20 cellular contexts compared by ENCODE assay signal in genomic region chr10:96753956-96754355, GRCh38. TPM values are rescaled to one million over a fixed set of nuclear protein-coding genes. Genes with fewer than 3 reads are reported as not detected.
DNase-seq lines count a peak whose midpoint lies in the region; ATAC-seq and TF ChIP-seq lines count a peak whose summit lies in the region.
"Had no signal": no experiment of that assay in that cellular context is flagged by ENCODE, and none has a peak within 500 bp of the region (broad histone marks: within the 10 kb centered on the region; RNA-seq: fewer than 3 reads in every experiment).

No MANE protein-coding gene starts in this region.

- POLR2A ChIA-PET in HEK293 (lab: Yijun Ruan, JAX) (no interaction called here), OCI-LY7 (lab: Charles Lee) (interaction anchor here (0.9 to 1.4 kb wide), 2 partner anchors 10 to 33 kb away, joined by 3 to 4 read pairs; no protein-coding TSS in a partner anchor)

- H3K4me1 ChIP-seq in BLaER1 (peaks cover 65% of the 10 kb centered on the region), HEK293 (ENCODE audit: control insufficient read depth, insufficient read depth, low read length) (no peaks in the 10 kb centered on the region), OCI-LY7 (ENCODE audit: insufficient read depth, low read length, poor library complexity, severe bottlenecking) (peaks cover 71% of the 10 kb centered on the region), stomach (no peaks in the 10 kb centered on the region)
- H3K4me1 ChIP-seq: A549 had no signal

- H3K27me3 ChIP-seq in BLaER1 (no peaks in the 10 kb centered on the region), stomach (no peaks in the 10 kb centered on the region)

- H3K4me2 ChIP-seq in BLaER1, result peak overlapping the region; percentile 52
- 0 out of 2 replicates have a peak overlapping the region, but pooled peaks have one; percentile 3 for H3K4me2 ChIP-seq in OCI-LY7 (ENCODE audit: low read length)
- H3K4me2 ChIP-seq: A549, GM23338 had no signal

- intact Hi-C loops in OCI-LY7 (cut with micrococcal nuclease; ENCODE audit: unreplicated experiment) (no loop called here), stomach (cut with DNase I; ENCODE audit: low total_unique reads) (no loop called here)

- peaks cover 18% of the 10 kb centered on the region for H3K36me3 ChIP-seq in BLaER1
- no peaks in the 10 kb centered on the region for H3K36me3 ChIP-seq in HEK293 (ENCODE audit: control insufficient read depth in 2 of 2, insufficient read depth in 1 of 2, low read length in 2 of 2)
- H3K36me3 ChIP-seq in OCI-LY7 (ENCODE audit: insufficient read depth, low read length), result no peaks in the 10 kb centered on the region
- H3K36me3 ChIP-seq in stomach, result no peaks in the 10 kb centered on the region
- H3K36me3 ChIP-seq: HAP-1 had no signal

- peaks cover 20% of the 10 kb centered on the region; the same call in 1 of the 2 replicates for H3K9me3 ChIP-seq in BLaER1
- H3K9me3 ChIP-seq in HEK293 (ENCODE audit: control insufficient read depth, insufficient read depth, low read depth, low read length), result no peaks in the 10 kb centered on the region
- H3K9me3 ChIP-seq in OCI-LY7 (ENCODE audit: low read length), result no peaks in the 10 kb centered on the region
- no peaks in the 10 kb centered on the region for H3K9me3 ChIP-seq in stomach
- H3K9me3 ChIP-seq: A549, HAP-1 had no signal

- peak overlapping the region; percentile 72 to 96 (median 81) for H3K27ac Mint-ChIP-seq in naive B cell
- H3K27ac Mint-ChIP-seq: CD14-positive monocyte; CD4-positive, alpha-beta T cell; GM23338 had no signal

- TF ChIP-seq CTCF in HEK293 (tag by site-specific recombination; IDR thresholded peaks at IDR 0.05) (no peak), OCI-LY7 (conservative IDR thresholded peaks at IDR 0.05; ENCODE audit: low read length) (no peak), stomach (IDR thresholded peaks at IDR 0.05) (no peak)

- no peaks in the 10 kb centered on the region for H3K9me2 ChIP-seq in OCI-LY7 (ENCODE audit: insufficient read depth, low read length)

- BruUV-seq in OCI-LY7 (replicated peaks; lab: Mats Ljungman, UMichigan), result no TSS peak

- H3K36me3 Mint-ChIP-seq in naive B cell, result no peaks in the 10 kb centered on the region
- H3K36me3 Mint-ChIP-seq: CD14-positive monocyte; CD8-positive, alpha-beta memory T cell had no signal

- TF ChIP-seq EP300 in stomach (IDR thresholded peaks at IDR 0.05), result no peak

- H4K20me1 ChIP-seq in BLaER1 (no peaks in the 10 kb centered on the region), OCI-LY7 (ENCODE audit: insufficient read depth, low read length) (no peaks in the 10 kb centered on the region)

- TF ChIP-seq POLR2A in stomach (IDR thresholded peaks at IDR 0.05), result no peak

- H3K27me3 Mint-ChIP-seq in naive B cell, result no peaks in the 10 kb centered on the region
- H3K27me3 Mint-ChIP-seq: CD4-positive, alpha-beta T cell had no signal

- H3K4me1 Mint-ChIP-seq in naive B cell, result peaks cover 47 to 69% (median 68%) of the 10 kb centered on the region in 3 donors
- H3K4me1 Mint-ChIP-seq: GM23338 had no signal

- CTCF ChIA-PET in HEK293 (lab: Yijun Ruan, JAX) (interaction anchor here (1.0 kb wide), 1 partner anchor 12 kb away, joined by 3 read pairs; no protein-coding TSS in a partner anchor), OCI-LY7 (lab: Charles Lee; ENCODE audit: unreplicated experiment) (no interaction called here)

- no peak overlapping the region for H3K4me3 ChIP-seq in BLaER1
- H3K4me3 ChIP-seq in HEK293 (ENCODE audit: low read depth, low read length), result no peak overlapping the region
- no peak overlapping the region for H3K4me3 ChIP-seq in OCI-LY7 (ENCODE audit: low read depth, low read length, poor library complexity, severe bottlenecking)
- no peak overlapping the region for H3K4me3 ChIP-seq in stomach
- H3K4me3 ChIP-seq: A549, GM23338, HAP-1 had no signal

- H3K79me2 ChIP-seq in OCI-LY7 (ENCODE audit: insufficient read depth, low read depth, low read length), result no peaks in the 10 kb centered on the region

- 33 to 69% (median 40%) methylated on average over 1 of the region's 1 CpG for WGBS in stomach, 5 donors

- no peak overlapping the region for H3K9ac ChIP-seq in BLaER1

- H3K27ac ChIP-seq in BLaER1 (peak overlapping the region; percentile 74), HEK293 (ENCODE audit: extremely low read depth, low read depth, low read length) (no peak overlapping the region), OCI-LY7 (ENCODE audit: low read depth, low read length, poor library complexity, severe bottlenecking) (no peak overlapping the region), stomach (no peak overlapping the region)
- H3K27ac ChIP-seq: A549 had no signal

- no peaks in the 10 kb centered on the region for H3K9me3 Mint-ChIP-seq in naive B cell
- H3K9me3 Mint-ChIP-seq: CD4-positive, alpha-beta T cell; CD8-positive, alpha-beta memory T cell; GM23338 had no signal

- H2AFZ ChIP-seq in OCI-LY7 (ENCODE audit: low read length), result peak overlapping the region; percentile 63
- H2AFZ ChIP-seq: GM23338 had no signal

- DNase-seq in OCI-LY7 (ENCODE audit: low spot score) (no peak), naive B cell (no peak), pons (ENCODE audit: low spot score) (no peak), stomach (no peak), NCI-H526 treated with DMSO at 0.1 percent for 48 hours (lab: John Stamatoyannopoulos, UW) (no peak)
- DNase-seq: 8988T; ACHN; AML-193; CD4-positive, alpha-beta T cell; CD8-positive, alpha-beta memory T cell; DMS 273 treated with DMSO at 0.1 percent for 48 hours; DMS79; GF-D8 had no signal

- ATAC-seq in naive B cell (ENCODE audit: low read depth in 2 of 2) (no peak), HG03520 (IDR thresholded peaks at IDR 0.05; ENCODE audit: unreplicated experiment) (no peak)
- ATAC-seq: A549, GM23338 had no signal

- H3K4me3 Mint-ChIP-seq in naive B cell, result peak overlapping the region in 3 of 8 donors; percentile 8 to 47 (median 16)
- H3K4me3 Mint-ChIP-seq: CD14-positive monocyte; CD4-positive, alpha-beta T cell; CD8-positive, alpha-beta memory T cell; GM23338 had no signal

TF ChIP-seq in HEK293, 187 proteins besides CTCF, POLR2A, EP300 and RAD21:
- TF ChIP-seq ZIC2 (tag by site-specific recombination; IDR thresholded peaks at IDR 0.05) (no peak), ZBTB6 (tag by site-specific recombination; IDR thresholded peaks at IDR 0.05) (no peak), ZNF140 (tag by site-specific recombination; IDR thresholded peaks at IDR 0.05) (no peak), PRDM1 (tag by site-specific recombination; IDR thresholded peaks at IDR 0.05) (peak; percentile 94)

RNA-seq across cellular contexts. Expression of gene PIK3AP1, which starts 33.6 kb away (rescaled TPM):
- 132 and 152 TPM in 2 replicates for total RNA-seq in OCI-LY7 (2014; rRNA removed; shearing (Covaris generic))
- total RNA-seq in OCI-LY7 (2022), result 111 and 140 TPM in 2 replicates
- polyA plus RNA-seq in naive B cell (ENCODE audit: low read depth in 6 of 6), result 100 to 1,000 TPM; 153 to 247 (median 170) TPM
- 10 to 100 TPM in 2 of 5 donors, 1 to 10 TPM in 2, not detected in 1; 6.4 to 14.5 (median 9.4) TPM for total RNA-seq in stomach
- 1 to 10 TPM; 2.6 to 6.2 (median 3.4) TPM for polyA plus RNA-seq in stomach

Comparison
In these comparisons a context has a peak if more than half of its experiments do, and no peak if none do; other contexts are left out.
1. RNA of gene PIK3AP1, which starts 33.6 kb away (total RNA-seq): 111 to 152 TPM in OCI-LY7; 6.4 to 14.5 TPM in stomach; every median in the first group is over 4 times any median in the second.